2 cellular contexts compared by ENCODE assay signal in genomic region chr16:4769306-4769638, GRCh38.
TF ChIP-seq lines count a peak whose summit lies in the region.

No MANE protein-coding gene starts in this region.

TF ChIP-seq in SK-N-SH, 30 proteins besides CTCF, POLR2A, EP300 and RAD21:
- TF ChIP-seq ELF1 (IDR thresholded peaks at IDR 0.05) (no peak), RXRA (IDR thresholded peaks at IDR 0.05; ENCODE audit: borderline replicate concordance, low read depth) (no peak), TAF1 (IDR thresholded peaks at IDR 0.05; ENCODE audit: borderline replicate concordance, low read depth, low read length) (no peak), ZBTB33 (IDR thresholded peaks at IDR 0.05; ENCODE audit: borderline replicate concordance, low read depth) (no peak), YY1 (IDR thresholded peaks at IDR 0.05; ENCODE audit: low read depth) (no peak), SMC3 (IDR thresholded peaks at IDR 0.05; ENCODE audit: low read depth, low read length) (no peak), PBX3 (IDR thresholded peaks at IDR 0.05) (no peak), SIN3A (IDR thresholded peaks at IDR 0.05; ENCODE audit: borderline replicate concordance, low read depth, low read length) (no peak), FOXJ3 (CRISPR knock-in tag; IDR thresholded peaks at IDR 0.05) (no peak), RFX5 (IDR thresholded peaks at IDR 0.05; ENCODE audit: low read length) (no peak), USF2 (IDR thresholded peaks at IDR 0.05; ENCODE audit: borderline replicate concordance, low read depth, low read length) (no peak), NRF1 (IDR thresholded peaks at IDR 0.05; ENCODE audit: low read depth, low read length) (no peak), FOSL2 (IDR thresholded peaks at IDR 0.05; ENCODE audit: borderline replicate concordance, low read depth) (no peak), GATA2 (CRISPR knock-in tag; IDR thresholded peaks at IDR 0.05) (no peak), TEAD4 (IDR thresholded peaks at IDR 0.05; ENCODE audit: borderline replicate concordance, insufficient read depth) (no peak), GABPA (IDR thresholded peaks at IDR 0.05; ENCODE audit: low read depth) (no peak), MAX (IDR thresholded peaks at IDR 0.05; ENCODE audit: low read depth) (no peak)
- TF ChIP-seq, protein P1, sequence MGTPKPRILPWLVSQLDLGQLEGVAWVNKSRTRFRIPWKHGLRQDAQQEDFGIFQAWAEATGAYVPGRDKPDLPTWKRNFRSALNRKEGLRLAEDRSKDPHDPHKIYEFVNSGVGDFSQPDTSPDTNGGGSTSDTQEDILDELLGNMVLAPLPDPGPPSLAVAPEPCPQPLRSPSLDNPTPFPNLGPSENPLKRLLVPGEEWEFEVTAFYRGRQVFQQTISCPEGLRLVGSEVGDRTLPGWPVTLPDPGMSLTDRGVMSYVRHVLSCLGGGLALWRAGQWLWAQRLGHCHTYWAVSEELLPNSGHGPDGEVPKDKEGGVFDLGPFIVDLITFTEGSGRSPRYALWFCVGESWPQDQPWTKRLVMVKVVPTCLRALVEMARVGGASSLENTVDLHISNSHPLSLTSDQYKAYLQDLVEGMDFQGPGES (IDR thresholded peaks at IDR 0.05; ENCODE audit: low read depth, low read length): no peak
- TF ChIP-seq, protein P2, sequence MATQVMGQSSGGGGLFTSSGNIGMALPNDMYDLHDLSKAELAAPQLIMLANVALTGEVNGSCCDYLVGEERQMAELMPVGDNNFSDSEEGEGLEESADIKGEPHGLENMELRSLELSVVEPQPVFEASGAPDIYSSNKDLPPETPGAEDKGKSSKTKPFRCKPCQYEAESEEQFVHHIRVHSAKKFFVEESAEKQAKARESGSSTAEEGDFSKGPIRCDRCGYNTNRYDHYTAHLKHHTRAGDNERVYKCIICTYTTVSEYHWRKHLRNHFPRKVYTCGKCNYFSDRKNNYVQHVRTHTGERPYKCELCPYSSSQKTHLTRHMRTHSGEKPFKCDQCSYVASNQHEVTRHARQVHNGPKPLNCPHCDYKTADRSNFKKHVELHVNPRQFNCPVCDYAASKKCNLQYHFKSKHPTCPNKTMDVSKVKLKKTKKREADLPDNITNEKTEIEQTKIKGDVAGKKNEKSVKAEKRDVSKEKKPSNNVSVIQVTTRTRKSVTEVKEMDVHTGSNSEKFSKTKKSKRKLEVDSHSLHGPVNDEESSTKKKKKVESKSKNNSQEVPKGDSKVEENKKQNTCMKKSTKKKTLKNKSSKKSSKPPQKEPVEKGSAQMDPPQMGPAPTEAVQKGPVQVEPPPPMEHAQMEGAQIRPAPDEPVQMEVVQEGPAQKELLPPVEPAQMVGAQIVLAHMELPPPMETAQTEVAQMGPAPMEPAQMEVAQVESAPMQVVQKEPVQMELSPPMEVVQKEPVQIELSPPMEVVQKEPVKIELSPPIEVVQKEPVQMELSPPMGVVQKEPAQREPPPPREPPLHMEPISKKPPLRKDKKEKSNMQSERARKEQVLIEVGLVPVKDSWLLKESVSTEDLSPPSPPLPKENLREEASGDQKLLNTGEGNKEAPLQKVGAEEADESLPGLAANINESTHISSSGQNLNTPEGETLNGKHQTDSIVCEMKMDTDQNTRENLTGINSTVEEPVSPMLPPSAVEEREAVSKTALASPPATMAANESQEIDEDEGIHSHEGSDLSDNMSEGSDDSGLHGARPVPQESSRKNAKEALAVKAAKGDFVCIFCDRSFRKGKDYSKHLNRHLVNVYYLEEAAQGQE (IDR thresholded peaks at IDR 0.05; ENCODE audit: low read depth, low read length): no peak

TF ChIP-seq in SK-N-SH treated with all-trans-retinoic acid at 6 μM for 48 hours, 23 proteins besides CTCF, POLR2A, EP300 and RAD21:
- TF ChIP-seq OSR1 (CRISPR knock-in tag; IDR thresholded peaks at IDR 0.05) (no peak), ARNTL (CRISPR knock-in tag; IDR thresholded peaks at IDR 0.05; ENCODE audit: borderline replicate concordance, low read depth) (no peak), ZNF70 (CRISPR knock-in tag; IDR thresholded peaks at IDR 0.05) (no peak), ESRRG (CRISPR knock-in tag; IDR thresholded peaks at IDR 0.05) (no peak), ISL1 (CRISPR knock-in tag; IDR thresholded peaks at IDR 0.05) (no peak), RARB (CRISPR knock-in tag; IDR thresholded peaks at IDR 0.05) (no peak), ZNF565 (CRISPR knock-in tag; conservative IDR thresholded peaks at IDR 0.05; ENCODE audit: low read depth) (no peak), SNAI2 (CRISPR knock-in tag; IDR thresholded peaks at IDR 0.05) (no peak), PATZ1 (CRISPR knock-in tag; IDR thresholded peaks at IDR 0.05; ENCODE audit: borderline replicate concordance) (no peak), ZFP30 (CRISPR knock-in tag; IDR thresholded peaks at IDR 0.05) (no peak), ZC3H10 (CRISPR knock-in tag; IDR thresholded peaks at IDR 0.05) (no peak)
- TF ChIP-seq, protein P3, sequence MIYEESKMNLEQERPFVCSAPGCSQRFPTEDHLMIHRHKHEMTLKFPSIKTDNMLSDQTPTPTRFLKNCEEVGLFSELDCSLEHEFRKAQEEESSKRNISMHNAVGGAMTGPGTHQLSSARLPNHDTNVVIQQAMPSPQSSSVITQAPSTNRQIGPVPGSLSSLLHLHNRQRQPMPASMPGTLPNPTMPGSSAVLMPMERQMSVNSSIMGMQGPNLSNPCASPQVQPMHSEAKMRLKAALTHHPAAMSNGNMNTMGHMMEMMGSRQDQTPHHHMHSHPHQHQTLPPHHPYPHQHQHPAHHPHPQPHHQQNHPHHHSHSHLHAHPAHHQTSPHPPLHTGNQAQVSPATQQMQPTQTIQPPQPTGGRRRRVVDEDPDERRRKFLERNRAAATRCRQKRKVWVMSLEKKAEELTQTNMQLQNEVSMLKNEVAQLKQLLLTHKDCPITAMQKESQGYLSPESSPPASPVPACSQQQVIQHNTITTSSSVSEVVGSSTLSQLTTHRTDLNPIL (CRISPR knock-in tag; IDR thresholded peaks at IDR 0.05; ENCODE audit: low read depth): no peak
